ENCODE assay signal across 9 cellular contexts in genomic region chr2:136362676-136363390, GRCh38.
DNase-seq lines count a peak whose midpoint lies in the region; ATAC-seq lines count a peak whose summit lies in the region.
"Had no signal": no experiment of that assay in that cellular context is flagged by ENCODE, and none has a peak within 500 bp of the region (broad histone marks: within the 10 kb centered on the region; RNA-seq: fewer than 3 reads in every experiment).

No MANE protein-coding gene starts in this region.

- intact Hi-C loops in activated naive CD4-positive, alpha-beta T cell treated with anti-CD3 and anti-CD28 coated beads for 36 hours (cut with micrococcal nuclease) = loop anchor here (1.0 to 5.0 kb wide), 14 partner anchors 12 to 1696 kb away; partner anchors contain the start of gene CXCR4

- peaks cover 51% of the 10 kb centered on the region for H3K4me1 Mint-ChIP-seq in activated naive CD4-positive, alpha-beta T cell treated with anti-CD3 and anti-CD28 coated beads for 36 hours (ENCODE audit: low read depth)
- peaks cover 23 to 55% of the 10 kb centered on the region in 2 donors for H3K4me1 Mint-ChIP-seq in stimulated activated naive B cell treated with anti-CD40 and anti-IgM and Interleukin-4, amounts not matched to agents 10 μg/mL and 1 μg/mL and 100 μg/mL, for 72 hours

- ATAC-seq in HG02678 (IDR thresholded peaks at IDR 0.05; ENCODE audit: unreplicated experiment) = peak; percentile 88
- peak; percentile 95 to 98 for ATAC-seq in stimulated activated naive B cell treated with anti-CD40 and anti-IgM and Interleukin-4, amounts not matched to agents 10 μg/mL and 1 μg/mL and 100 μg/mL, for 72 hours (replicated peaks)

- DNase-seq in activated naive CD4-positive, alpha-beta T cell treated with anti-CD3 and anti-CD28 coated beads for 36 hours = peak; percentile 68
- DNase-seq in activated naive CD4-positive, alpha-beta T cell treated with anti-CD3 and anti-CD28 coated beads, Interleukin-2, amount 50 U/mL, for 16 hours = no peak
- DNase-seq in NCI-H2029 treated with DMSO at 0.1 percent for 48 hours (lab: John Stamatoyannopoulos, UW) = peak; percentile 22
- DNase-seq in stimulated activated naive B cell treated with anti-CD40 and anti-IgM and Interleukin-4, amounts not matched to agents 10 μg/mL and 1 μg/mL and 100 μg/mL, for 72 hours = no peak
- DNase-seq in EL = no peak
- no peak for DNase-seq in DMS 273 (lab: John Stamatoyannopoulos, UW; ENCODE audit: unreplicated experiment)
- no peak for DNase-seq in NCI-H524 (lab: John Stamatoyannopoulos, UW)

- CTCF ChIA-PET in activated naive CD4-positive, alpha-beta T cell treated with anti-CD3 and anti-CD28 coated beads for 36 hours (lab: Charles Lee) = interaction anchor here (1.1 to 2.1 kb wide), 3 partner anchors 13 to 448 kb away, joined by 4 to 9 read pairs (median 5); no protein-coding TSS in a partner anchor

- no peak overlapping the region for H3K4me3 Mint-ChIP-seq in activated naive CD4-positive, alpha-beta T cell treated with anti-CD3 and anti-CD28 coated beads for 36 hours
- no peak overlapping the region for H3K4me3 Mint-ChIP-seq in stimulated activated naive B cell treated with anti-CD40 and anti-IgM and Interleukin-4, amounts not matched to agents 10 μg/mL and 1 μg/mL and 100 μg/mL, for 72 hours
- H3K4me3 Mint-ChIP-seq: dendritic cell treated with granulocyte-macrophage colony-stimulating factor and Interleukin-4, amounts not matched to agents 40 ng/mL and 50 ng/mL, for 4 days had no signal

- H3K9me3 Mint-ChIP-seq in activated naive CD4-positive, alpha-beta T cell treated with anti-CD3 and anti-CD28 coated beads for 36 hours = peaks cover 7% of the 10 kb centered on the region
- peaks cover 1 to 5% of the 10 kb centered on the region in 2 donors for H3K9me3 Mint-ChIP-seq in stimulated activated naive B cell treated with anti-CD40 and anti-IgM and Interleukin-4, amounts not matched to agents 10 μg/mL and 1 μg/mL and 100 μg/mL, for 72 hours

- peak overlapping the region; percentile 42 for H3K27ac Mint-ChIP-seq in activated naive CD4-positive, alpha-beta T cell treated with anti-CD3 and anti-CD28 coated beads for 36 hours
- peak overlapping the region; percentile 4 for H3K27ac Mint-ChIP-seq in stimulated activated naive B cell treated with anti-CD40 and anti-IgM and Interleukin-4, amounts not matched to agents 10 μg/mL and 1 μg/mL and 100 μg/mL, for 72 hours
- H3K27ac Mint-ChIP-seq: dendritic cell treated with granulocyte-macrophage colony-stimulating factor and Interleukin-4, amounts not matched to agents 40 ng/mL and 50 ng/mL, for 4 days had no signal

- H3K27me3 Mint-ChIP-seq in activated naive CD4-positive, alpha-beta T cell treated with anti-CD3 and anti-CD28 coated beads for 36 hours (ENCODE audit: low read depth) = peaks cover 4% of the 10 kb centered on the region
- H3K27me3 Mint-ChIP-seq in stimulated activated naive B cell treated with anti-CD40 and anti-IgM and Interleukin-4, amounts not matched to agents 10 μg/mL and 1 μg/mL and 100 μg/mL, for 72 hours = no peaks in the 10 kb centered on the region
- H3K27me3 Mint-ChIP-seq: dendritic cell treated with granulocyte-macrophage colony-stimulating factor and Interleukin-4, amounts not matched to agents 40 ng/mL and 50 ng/mL, for 4 days had no signal

- peaks cover 5% of the 10 kb centered on the region for H3K36me3 Mint-ChIP-seq in activated naive CD4-positive, alpha-beta T cell treated with anti-CD3 and anti-CD28 coated beads for 36 hours (ENCODE audit: low read depth)
- peaks cover 2 to 4% of the 10 kb centered on the region in 2 donors for H3K36me3 Mint-ChIP-seq in stimulated activated naive B cell treated with anti-CD40 and anti-IgM and Interleukin-4, amounts not matched to agents 10 μg/mL and 1 μg/mL and 100 μg/mL, for 72 hours

Comparison
In these comparisons a context has a peak if more than half of its experiments do, and no peak if none do; other contexts are left out.
1. DNase-seq: peak in activated naive CD4-positive, alpha-beta T cell treated with anti-CD3 and anti-CD28 coated beads for 36 hours (single experiment) and NCI-H2029 treated with DMSO at 0.1 percent for 48 hours (single experiment); none in activated naive CD4-positive, alpha-beta T cell treated with anti-CD3 and anti-CD28 coated beads, Interleukin-2, amount 50 U/mL, for 16 hours (single experiment), stimulated activated naive B cell treated with anti-CD40 and anti-IgM and Interleukin-4, amounts not matched to agents 10 μg/mL and 1 μg/mL and 100 μg/mL, for 72 hours (single experiment), EL (single experiment), DMS 273 (single experiment) and NCI-H524 (0 of 2).